37 cellular contexts compared by ENCODE assay signal in the genomic region with DNA sequence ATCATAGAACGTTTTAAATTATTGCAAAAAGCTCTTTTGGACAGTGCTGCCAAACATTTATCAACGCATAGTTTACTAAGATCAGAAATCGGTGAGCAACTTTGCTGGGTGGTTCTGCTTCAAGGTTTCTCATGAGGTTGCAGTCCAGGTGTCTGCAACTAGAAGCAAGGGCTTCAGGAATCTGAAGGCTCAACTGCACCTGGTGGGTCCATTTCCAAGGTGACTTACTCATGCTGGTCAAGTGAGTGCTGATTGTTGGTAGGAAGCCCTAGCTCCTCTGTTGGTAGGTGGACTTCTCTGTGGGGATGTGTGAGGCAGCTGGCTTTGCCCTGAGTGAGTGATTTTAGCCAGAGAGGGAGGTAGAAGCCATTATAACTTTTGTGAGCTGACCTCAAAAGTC.
"Had no signal": no experiment of that assay in that cellular context is flagged by ENCODE, and none has a peak within 500 bp of the region (broad histone marks: within the 10 kb centered on the region; RNA-seq: fewer than 3 reads in every experiment).

No MANE protein-coding gene starts in this region.

- H3K9me3 Mint-ChIP-seq: activated B cell treated with CpG ODN at 0.5 μM for 24 hours; activated CD4-positive, alpha-beta memory T cell treated with anti-CD3 and anti-CD28 coated beads for 36 hours; activated naive CD4-positive, alpha-beta T cell treated with anti-CD3 and anti-CD28 coated beads for 36 hours; activated naive CD8-positive, alpha-beta T cell treated with anti-CD3 and anti-CD28 coated beads for 36 hours; activated naive CD8-positive, alpha-beta T cell treated with anti-CD3 and anti-CD28 coated beads, Interleukin-2, amount 50 U/mL, for 24 hours; activated T-helper 1 cell treated with anti-CD3 and anti-CD28 coated beads, Interleukin-12 subunit alpha, Interleukin-12 subunit beta, Interleukin-2, Interleukin-4 antibody, amounts not matched to agents 30 ng/mL and 10 ng/mL and 1 ng/mL, durations not matched to agents 14 hours and 24 hours and 36 hours; activated T-helper 2 cell treated with anti-CD3 and anti-CD28 coated beads, Interferon-gamma antibody, Interleukin-2, Interleukin-4, amounts not matched to agents 10 μg/mL and 5 μg/mL and 100 μg/mL, durations not matched to agents 14 hours and 24 hours and 36 hours; T-helper 2 cell treated with Interferon-gamma antibody and Interleukin-4, amounts not matched to agents 5 μg/mL and 100 μg/mL, for 36 hours had no signal

- H3K36me3 ChIP-seq: adrenal gland, breast epithelium, cardiac muscle cell, colonic mucosa, esophagus squamous epithelium, gastroesophageal sphincter, heart right ventricle, WERI-Rb-1 had no signal

- FAIRE-seq: endometrium, endothelial cell of umbilical vein had no signal

- H3K27ac ChIP-seq: adrenal gland, breast epithelium, cardiac muscle cell, colonic mucosa, epithelial cell of prostate, esophagus squamous epithelium, gastroesophageal sphincter, heart right ventricle, WERI-Rb-1 had no signal

- DNase-seq: activated B cell treated with CpG ODN at 0.5 μM for 24 hours; activated CD4-positive, alpha-beta memory T cell treated with anti-CD3 and anti-CD28 coated beads for 36 hours; activated CD4-positive, alpha-beta T cell treated with anti-CD3 and anti-CD28 coated beads for 48 hours; activated CD8-positive, alpha-beta memory T cell treated with anti-CD3 and anti-CD28 coated beads, Interleukin-2, amount 10 ng/mL, durations not matched to agents 7 days and 5 days; activated CD8-positive, alpha-beta memory T cell treated with anti-CD3 and anti-CD28 coated beads, Interleukin-2, amount 50 U/mL, for 4 hours; activated CD8-positive, alpha-beta T cell treated with anti-CD3 and anti-CD28 coated beads, Interleukin-2, amount 10 ng/mL, durations not matched to agents 7 days and 5 days; activated effector memory CD4-positive, alpha-beta T cell treated with anti-CD3 and anti-CD28 coated beads, Interleukin-2, amount 50 U/mL, for 16 hours; activated naive CD4-positive, alpha-beta T cell treated with anti-CD3 and anti-CD28 coated beads for 36 hours; activated naive CD8-positive, alpha-beta T cell treated with anti-CD3 and anti-CD28 coated beads for 36 hours; activated naive CD8-positive, alpha-beta T cell treated with anti-CD3 and anti-CD28 coated beads, Interleukin-2, amount 50 U/mL, for 24 hours; activated T-cell treated with anti-CD3 and anti-CD28 coated beads, Interleukin-2, amount 50 U/mL, for 1 hour; activated T-cell treated with anti-CD3 and anti-CD28 coated beads, Interleukin-2, amount 50 U/mL, for 48 hours; adrenal gland; amygdala; aorta; central memory CD4-positive, alpha-beta T cell; cerebellar nuclear complex; colonic mucosa; effector CD8-positive, alpha-beta T cell; esophagus squamous epithelium; foreskin melanocyte; heart right ventricle; T-helper 17 cell; T1000; WERI-Rb-1 had no signal

- H3K9me3 ChIP-seq: adrenal gland, breast epithelium, colonic mucosa, esophagus squamous epithelium, gastroesophageal sphincter, heart right ventricle had no signal

- H3K27me3 ChIP-seq: adrenal gland, breast epithelium, cardiac muscle cell, colonic mucosa, esophagus squamous epithelium, gastroesophageal sphincter had no signal

- ATAC-seq: activated CD4-positive, CD25-positive, alpha-beta regulatory T cell treated with anti-CD3 and anti-CD28 coated beads, Interleukin-2, amount 50 U/mL, for 24 hours; activated CD8-positive, alpha-beta memory T cell treated with anti-CD3 and anti-CD28 coated beads, Interleukin-2, amount 10 ng/mL, durations not matched to agents 7 days and 5 days; activated CD8-positive, alpha-beta T cell treated with anti-CD3 and anti-CD28 coated beads, Interleukin-2, amount 10 ng/mL, durations not matched to agents 7 days and 5 days; activated naive CD8-positive, alpha-beta T cell treated with anti-CD3 and anti-CD28 coated beads, Interleukin-2, amount 50 U/mL, for 24 hours; gastroesophageal sphincter; T-helper 17 cell had no signal

- H3K4me1 ChIP-seq: breast epithelium, colonic mucosa had no signal

- H3K36me3 Mint-ChIP-seq: activated CD4-positive, alpha-beta memory T cell treated with anti-CD3 and anti-CD28 coated beads for 36 hours had no signal

- H3K4me3 ChIP-seq: adrenal gland, breast epithelium, cardiac muscle cell, colonic mucosa, esophagus squamous epithelium, gastroesophageal sphincter, heart right ventricle had no signal

- H3K27ac Mint-ChIP-seq: activated B cell treated with CpG ODN at 0.5 μM for 24 hours; activated CD4-positive, alpha-beta memory T cell treated with anti-CD3 and anti-CD28 coated beads for 36 hours; activated CD8-positive, alpha-beta memory T cell treated with anti-CD3 and anti-CD28 coated beads, Interleukin-2, amount 10 ng/mL, durations not matched to agents 7 days and 5 days; activated CD8-positive, alpha-beta T cell treated with anti-CD3 and anti-CD28 coated beads, Interleukin-2, amount 10 ng/mL, durations not matched to agents 7 days and 5 days; activated naive CD4-positive, alpha-beta T cell treated with anti-CD3 and anti-CD28 coated beads for 36 hours; activated naive CD4-positive, alpha-beta T cell treated with anti-CD3 and anti-CD28 coated beads, Interleukin-2, amount 50 U/mL, for 24 hours; activated naive CD8-positive, alpha-beta T cell treated with anti-CD3 and anti-CD28 coated beads for 36 hours; activated naive CD8-positive, alpha-beta T cell treated with anti-CD3 and anti-CD28 coated beads, Interleukin-2, amount 50 U/mL, for 24 hours; activated T-helper 1 cell treated with anti-CD3 and anti-CD28 coated beads, Interleukin-12 subunit alpha, Interleukin-12 subunit beta, Interleukin-2, Interleukin-4 antibody, amounts not matched to agents 30 ng/mL and 10 ng/mL and 1 ng/mL, durations not matched to agents 14 hours and 24 hours and 36 hours; activated T-helper 2 cell treated with anti-CD3 and anti-CD28 coated beads, Interferon-gamma antibody, Interleukin-2, Interleukin-4, amounts not matched to agents 10 μg/mL and 5 μg/mL and 100 μg/mL, durations not matched to agents 14 hours and 24 hours and 36 hours; brain; T-helper 17 cell; T-helper 2 cell treated with Interferon-gamma antibody and Interleukin-4, amounts not matched to agents 5 μg/mL and 100 μg/mL, for 36 hours had no signal

- H3K4me3 Mint-ChIP-seq: activated B cell treated with CpG ODN at 0.5 μM for 24 hours; activated CD4-positive, alpha-beta memory T cell treated with anti-CD3 and anti-CD28 coated beads for 36 hours; activated CD8-positive, alpha-beta memory T cell treated with anti-CD3 and anti-CD28 coated beads, Interleukin-2, amount 10 ng/mL, durations not matched to agents 7 days and 5 days; activated CD8-positive, alpha-beta T cell treated with anti-CD3 and anti-CD28 coated beads, Interleukin-2, amount 10 ng/mL, durations not matched to agents 7 days and 5 days; activated naive CD4-positive, alpha-beta T cell treated with anti-CD3 and anti-CD28 coated beads for 36 hours; activated naive CD4-positive, alpha-beta T cell treated with anti-CD3 and anti-CD28 coated beads, Interleukin-2, amount 50 U/mL, for 24 hours; activated naive CD8-positive, alpha-beta T cell treated with anti-CD3 and anti-CD28 coated beads for 36 hours; activated naive CD8-positive, alpha-beta T cell treated with anti-CD3 and anti-CD28 coated beads, Interleukin-2, amount 50 U/mL, for 24 hours; activated T-helper 1 cell treated with anti-CD3 and anti-CD28 coated beads, Interleukin-12 subunit alpha, Interleukin-12 subunit beta, Interleukin-2, Interleukin-4 antibody, amounts not matched to agents 30 ng/mL and 10 ng/mL and 1 ng/mL, durations not matched to agents 14 hours and 24 hours and 36 hours; brain; T-helper 17 cell; T-helper 2 cell treated with Interferon-gamma antibody and Interleukin-4, amounts not matched to agents 5 μg/mL and 100 μg/mL, for 36 hours had no signal

- H3K27me3 Mint-ChIP-seq: activated CD8-positive, alpha-beta memory T cell treated with anti-CD3 and anti-CD28 coated beads, Interleukin-2, amount 10 ng/mL, durations not matched to agents 7 days and 5 days; brain had no signal

- H3K4me1 Mint-ChIP-seq: activated B cell treated with CpG ODN at 0.5 μM for 24 hours; activated naive CD4-positive, alpha-beta T cell treated with anti-CD3 and anti-CD28 coated beads, Interleukin-2, amount 50 U/mL, for 24 hours; activated naive CD8-positive, alpha-beta T cell treated with anti-CD3 and anti-CD28 coated beads for 36 hours; activated naive CD8-positive, alpha-beta T cell treated with anti-CD3 and anti-CD28 coated beads, Interleukin-2, amount 50 U/mL, for 24 hours had no signal
